ENCODE assay signal across 12 cellular contexts in genomic region chr1:44881011-44881632, GRCh38. TPM values are rescaled to one million over a fixed set of nuclear protein-coding genes. Genes with fewer than 3 reads are reported as not detected.
A peak's percentile ranks its signal among the peaks of the same experiment; 100 is the strongest.
DNase-seq lines count a peak whose midpoint lies in the region; ATAC-seq, FAIRE-seq and TF ChIP-seq lines count a peak whose summit lies in the region.
"Had no signal": no experiment of that assay in that cellular context is flagged by ENCODE, and none has a peak within 500 bp of the region (broad histone marks: within the 10 kb centered on the region; RNA-seq: fewer than 3 reads in every experiment).

No MANE protein-coding gene starts in this region.

- no peaks in the 10 kb centered on the region for H3K9me3 ChIP-seq in astrocyte (ENCODE audit: insufficient read depth, low read depth, low read length)
- no peaks in the 10 kb centered on the region for H3K9me3 ChIP-seq in skeletal muscle tissue (ENCODE audit: control insufficient read depth in 3 of 3, low read length in 3 of 3)
- H3K9me3 ChIP-seq in smooth muscle cell (replicated peaks; ENCODE audit: low read depth) = no peaks in the 10 kb centered on the region
- H3K9me3 ChIP-seq in gastroesophageal sphincter = no peaks in the 10 kb centered on the region
- H3K9me3 ChIP-seq: testis had no signal

- H3K4me3 ChIP-seq in astrocyte (ENCODE audit: insufficient read depth, low read depth, low read length) (no peak overlapping the region), fibroblast of pulmonary artery (replicated peaks; ENCODE audit: low read depth, low read length) (no peak overlapping the region), skeletal muscle tissue (ENCODE audit: low read length in 3 of 3) (no peak overlapping the region), smooth muscle cell (no peak overlapping the region), gastroesophageal sphincter (no peak overlapping the region)
- H3K4me3 ChIP-seq: K562, testis had no signal

- peaks cover 9% of the 10 kb centered on the region for H3K36me3 ChIP-seq in astrocyte (ENCODE audit: insufficient read depth, low read length)
- H3K36me3 ChIP-seq in skeletal muscle tissue (ENCODE audit: control insufficient read depth in 3 of 3, insufficient read depth in 3 of 3, low read length in 3 of 3) = peaks cover 24 to 32% (median 27%) of the 10 kb centered on the region in 3 donors
- H3K36me3 ChIP-seq in smooth muscle cell (ENCODE audit: low read depth) = no peaks in the 10 kb centered on the region
- peaks cover 0 to 48% of the 10 kb centered on the region in 2 donors for H3K36me3 ChIP-seq in gastroesophageal sphincter

- TF ChIP-seq EP300 in gastroesophageal sphincter (IDR thresholded peaks at IDR 0.05) = no peak

- H3K4me2 ChIP-seq in astrocyte (ENCODE audit: low read length) = no peak overlapping the region
- no peak overlapping the region for H3K4me2 ChIP-seq in smooth muscle cell

- H3F3A ChIP-seq in smooth muscle cell (ENCODE audit: low read depth) = no peaks in the 10 kb centered on the region

- ATAC-seq in GM21423 (IDR thresholded peaks at IDR 0.05; ENCODE audit: unreplicated experiment) (no peak), gastroesophageal sphincter (no peak)
- ATAC-seq: K562 had no signal

- peaks cover 2% of the 10 kb centered on the region for H3K9me3 Mint-ChIP-seq in astrocyte (ENCODE audit: unreplicated experiment)
- H3K9me3 Mint-ChIP-seq: activated T-helper 1 cell treated with anti-CD3 and anti-CD28 coated beads, Interleukin-12 subunit alpha, Interleukin-12 subunit beta, Interleukin-2, Interleukin-4 antibody, amounts not matched to agents 30 ng/mL and 10 ng/mL and 1 ng/mL, durations not matched to agents 14 hours and 24 hours and 36 hours had no signal

- H3K27me3 Mint-ChIP-seq in astrocyte (ENCODE audit: low read depth, unreplicated experiment) = no peaks in the 10 kb centered on the region

- H3K4me3 Mint-ChIP-seq in astrocyte (ENCODE audit: unreplicated experiment) = no peak overlapping the region
- H3K4me3 Mint-ChIP-seq: activated T-helper 1 cell treated with anti-CD3 and anti-CD28 coated beads, Interleukin-12 subunit alpha, Interleukin-12 subunit beta, Interleukin-2, Interleukin-4 antibody, amounts not matched to agents 30 ng/mL and 10 ng/mL and 1 ng/mL, durations not matched to agents 14 hours and 24 hours and 36 hours had no signal

- H3K4me1 ChIP-seq in astrocyte (ENCODE audit: insufficient read depth, low read length) (peaks cover 5% of the 10 kb centered on the region), skeletal muscle tissue (ENCODE audit: control insufficient read depth in 3 of 3, insufficient read depth in 3 of 3, low read length in 3 of 3) (peaks cover 0 to 7% (median 6%) of the 10 kb centered on the region in 3 donors), smooth muscle cell (ENCODE audit: low read depth) (no peaks in the 10 kb centered on the region), gastroesophageal sphincter (peaks cover 0 to 14% (median 0%) of the 10 kb centered on the region in 3 donors)

- H3K36me3 Mint-ChIP-seq in astrocyte (ENCODE audit: low read depth, unreplicated experiment) = peaks cover 25% of the 10 kb centered on the region

- TF ChIP-seq POLR2A in H54 (IDR thresholded peaks at IDR 0.05; ENCODE audit: low read depth, low read length) (no peak), gastroesophageal sphincter (IDR thresholded peaks at IDR 0.05) (no peak)

- H3K9ac ChIP-seq in astrocyte (ENCODE audit: low read length) = no peak overlapping the region
- no peak overlapping the region for H3K9ac ChIP-seq in skeletal muscle tissue (ENCODE audit: low read depth in 1 of 3, low read length in 3 of 3)
- H3K9ac ChIP-seq in smooth muscle cell (ENCODE audit: low read depth) = no peak overlapping the region

- H3K27ac Mint-ChIP-seq in astrocyte (ENCODE audit: unreplicated experiment) = no peak overlapping the region
- H3K27ac Mint-ChIP-seq: activated T-helper 1 cell treated with anti-CD3 and anti-CD28 coated beads, Interleukin-12 subunit alpha, Interleukin-12 subunit beta, Interleukin-2, Interleukin-4 antibody, amounts not matched to agents 30 ng/mL and 10 ng/mL and 1 ng/mL, durations not matched to agents 14 hours and 24 hours and 36 hours had no signal

- H3K27me3 ChIP-seq in astrocyte (ENCODE audit: insufficient read depth, low read length) (no peaks in the 10 kb centered on the region), skeletal muscle tissue (ENCODE audit: control insufficient read depth in 3 of 3, insufficient read depth in 3 of 3, low read length in 3 of 3) (no peaks in the 10 kb centered on the region), smooth muscle cell (ENCODE audit: low read depth) (no peaks in the 10 kb centered on the region), gastroesophageal sphincter (no peaks in the 10 kb centered on the region)
- H3K27me3 ChIP-seq: testis had no signal

- H3K79me2 ChIP-seq in astrocyte (ENCODE audit: insufficient read depth, low read length) = no peaks in the 10 kb centered on the region
- no peaks in the 10 kb centered on the region for H3K79me2 ChIP-seq in smooth muscle cell (ENCODE audit: low read depth)

- TF ChIP-seq CTCF in astrocyte (IDR thresholded peaks at IDR 0.05; ENCODE audit: insufficient read depth, low read depth, low read length) (no peak), fibroblast of pulmonary artery (IDR thresholded peaks at IDR 0.05; ENCODE audit: low read length, missing control alignments) (no peak), smooth muscle cell (IDR thresholded peaks at IDR 0.05; ENCODE audit: borderline replicate concordance, insufficient read depth, poor library complexity, severe bottlenecking) (no peak), gastroesophageal sphincter (IDR thresholded peaks at IDR 0.05) (no peak)

- no peak overlapping the region for H2AFZ ChIP-seq in astrocyte (ENCODE audit: low read depth, low read length)
- H2AFZ ChIP-seq in smooth muscle cell (ENCODE audit: low read depth) = no peak overlapping the region

- 90% methylated on average over 7 of the region's 7 CpGs for WGBS in smooth muscle cell (ENCODE audit: low lambda C conversion rate)
- WGBS in gastroesophageal sphincter (ENCODE audit: low coverage in 1 of 2), 2 donors = 58 to 81% methylated on average over 3 to 7 of the region's 7 CpGs

- peak; percentile 51 for DNase-seq in H54 (ENCODE audit: insufficient read length, low spot score)
- peak; percentile 91 for DNase-seq in astrocyte (ENCODE audit: low read depth)
- peak; percentile 48 for DNase-seq in fibroblast of pulmonary artery (ENCODE audit: low read depth)
- no peak for DNase-seq in smooth muscle cell (lab: John Stamatoyannopoulos, UW; ENCODE audit: unreplicated experiment)
- DNase-seq: DND-41, NCI-H446, testis had no signal

- H3K27ac ChIP-seq in astrocyte (ENCODE audit: low read depth, low read length) = no peak overlapping the region
- H3K27ac ChIP-seq in skeletal muscle tissue (ENCODE audit: low read depth, low read length) = peak overlapping the region; percentile 74
- no peak overlapping the region for H3K27ac ChIP-seq in smooth muscle cell (ENCODE audit: low read depth)
- H3K27ac ChIP-seq in gastroesophageal sphincter = no peak overlapping the region

- FAIRE-seq in H54 (lab: Jason Lieb, UNC) (peak; percentile 36), astrocyte (lab: Jason Lieb, UNC) (no peak)
- FAIRE-seq: K562 had no signal

- peaks cover 3% of the 10 kb centered on the region for H3K4me1 Mint-ChIP-seq in astrocyte (ENCODE audit: low read depth, unreplicated experiment)

- H4K20me1 ChIP-seq in astrocyte (ENCODE audit: insufficient read depth, low read length) (no peaks in the 10 kb centered on the region), smooth muscle cell (ENCODE audit: low read depth) (no peaks in the 10 kb centered on the region)

RNA-seq across cellular contexts. Expression of gene PTCH2, which starts 38.1 kb away (rescaled TPM):
- total RNA-seq in astrocyte (0.65 and 0.89 TPM in 2 replicates), skeletal muscle tissue (1.6 TPM), smooth muscle cell (0.22 TPM in 1 of 2 replicates, not detected in the other), gastroesophageal sphincter (1 to 10 TPM in 2 of 4 donors, under 1 TPM in 2; 0.54 to 1.9 (median 1.1) TPM)
- 0.43 and 2.0 TPM in 2 replicates for polyA plus RNA-seq in smooth muscle cell
